In the genomic region with DNA sequence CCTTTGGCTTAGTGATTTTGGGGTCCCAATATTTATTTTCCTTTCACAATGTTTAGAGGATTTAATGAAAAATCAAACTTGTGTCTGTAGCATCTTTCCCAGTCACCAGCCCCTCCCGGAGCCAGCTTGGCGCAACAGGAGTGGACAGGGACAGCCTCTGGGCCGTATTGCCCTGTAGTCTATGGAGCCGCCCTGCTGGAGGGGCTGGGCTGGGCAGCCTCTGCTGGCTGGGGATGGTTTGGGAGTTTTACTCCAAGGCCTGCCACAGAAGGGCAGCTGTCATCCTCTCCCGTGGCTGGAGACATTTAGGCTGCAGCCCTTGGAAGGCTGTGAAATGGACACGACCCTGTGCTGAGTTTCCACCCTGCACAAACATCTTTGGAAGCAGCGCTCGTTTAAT, we compare ENCODE assay signal across 23 cellular contexts.
DNase-seq lines count a peak whose midpoint lies in the region; ATAC-seq and TF ChIP-seq lines count a peak whose summit lies in the region.
"Had no signal": no experiment of that assay in that cellular context is flagged by ENCODE, and none has a peak within 500 bp of the region (broad histone marks: within the 10 kb centered on the region; RNA-seq: fewer than 3 reads in every experiment).

No MANE protein-coding gene starts in this region.

- no peak for TF ChIP-seq POLR2A in prostate gland (IDR thresholded peaks at IDR 0.05)

- intact Hi-C loops in prostate gland (cut with DNase I): no loop called here
- intact Hi-C loops in activated CD4-positive, alpha-beta T cell treated with anti-CD3 and anti-CD28 coated beads for 36 hours (cut with DNase I, micrococcal nuclease): no loop called here

- no peak overlapping the region for H3K4me3 Mint-ChIP-seq in activated CD4-positive, alpha-beta T cell treated with anti-CD3 and anti-CD28 coated beads for 36 hours
- H3K4me3 Mint-ChIP-seq: CD8-positive, alpha-beta T cell had no signal

- no peaks in the 10 kb centered on the region for H3K36me3 ChIP-seq in BLaER1 treated with 17β-estradiol and CSF1 and Interleukin-3, amounts not matched to agents 10 nM and 100 nM
- no peaks in the 10 kb centered on the region for H3K36me3 ChIP-seq in mesenchymal stem cell (ENCODE audit: control insufficient read depth in 1 of 2, insufficient read depth in 2 of 2, low read depth in 1 of 2, low read length in 2 of 2)
- H3K36me3 ChIP-seq in prostate gland: no peaks in the 10 kb centered on the region
- H3K36me3 ChIP-seq: SJCRH30 had no signal

- no peak overlapping the region for H3K27ac Mint-ChIP-seq in activated CD4-positive, alpha-beta T cell treated with anti-CD3 and anti-CD28 coated beads for 36 hours
- H3K27ac Mint-ChIP-seq: CD8-positive, alpha-beta T cell had no signal

- no peak overlapping the region for H2AFZ ChIP-seq in mesenchymal stem cell (ENCODE audit: low read depth, low read length)
- H2AFZ ChIP-seq: PC-9 had no signal

- no peaks in the 10 kb centered on the region for H3K79me1 ChIP-seq in mesenchymal stem cell (replicated peaks; ENCODE audit: low read length, poor library complexity, severe bottlenecking)

- no peak overlapping the region for H3K23ac ChIP-seq in mesenchymal stem cell (ENCODE audit: low read length in 2 of 2)

- CTCF ChIA-PET in activated CD4-positive, alpha-beta T cell treated with anti-CD3 and anti-CD28 coated beads for 36 hours (lab: Charles Lee): interaction anchor here (0.6 kb wide), 2 partner anchors 32 to 463 kb away, joined by 3 read pairs; no protein-coding TSS in a partner anchor

- peaks cover 4% of the 10 kb centered on the region for H3K27me3 Mint-ChIP-seq in activated CD4-positive, alpha-beta T cell treated with anti-CD3 and anti-CD28 coated beads for 36 hours

- no peak for ATAC-seq in activated CD4-positive, alpha-beta T cell treated with anti-CD3 and anti-CD28 coated beads for 36 hours
- ATAC-seq: CD8-positive, alpha-beta T cell; SK-N-SH treated with all-trans-retinoic acid at 6 μM for 48 hours had no signal

- H2BK120ac ChIP-seq in mesenchymal stem cell (ENCODE audit: low read depth, low read length): no peak overlapping the region

- TF ChIP-seq CTCF in GM12872 (IDR thresholded peaks at IDR 0.05; ENCODE audit: insufficient read depth, low read depth, low read length) (0 out of 3 replicates have a peak, but pooled peaks have one; percentile 1), VCaP (conservative IDR thresholded peaks at IDR 0.05) (peak; percentile 13; the same call in 1 of the 2 replicates), prostate gland (IDR thresholded peaks at IDR 0.05) (no peak)

- H3K9me3 ChIP-seq in BLaER1 treated with 17β-estradiol and CSF1 and Interleukin-3, amounts not matched to agents 10 nM and 100 nM (replicated peaks in 1 of 11): peaks cover under 1 to 33% (median 24%) of the 10 kb centered on the region in 11 experiments; a peak in 17 of 22 replicates
- no peaks in the 10 kb centered on the region for H3K9me3 ChIP-seq in mesenchymal stem cell (ENCODE audit: control insufficient read depth, low read length)
- no peaks in the 10 kb centered on the region for H3K9me3 ChIP-seq in prostate gland
- H3K9me3 ChIP-seq: Caco-2 had no signal

- H3K4me1 ChIP-seq in BLaER1 treated with 17β-estradiol and CSF1 and Interleukin-3, amounts not matched to agents 10 nM and 100 nM: peaks cover 14 to 44% (median 28%) of the 10 kb centered on the region in 10 experiments
- H3K4me1 ChIP-seq in mesenchymal stem cell (ENCODE audit: control insufficient read depth, insufficient read depth, low read depth, low read length) (no peaks in the 10 kb centered on the region), prostate gland (replicated peaks) (no peaks in the 10 kb centered on the region)
- H3K4me1 ChIP-seq: Caco-2 had no signal

- 81% methylated on average over 8 of the region's 8 CpGs for WGBS in mesenchymal stem cell
- 92% methylated on average over 8 of the region's 8 CpGs for WGBS in prostate gland

- H3K14ac ChIP-seq in mesenchymal stem cell (ENCODE audit: low read length in 2 of 2): no peak overlapping the region

- H4K20me1 ChIP-seq in BLaER1 treated with 17β-estradiol and CSF1 and Interleukin-3, amounts not matched to agents 10 nM and 100 nM: no peaks in the 10 kb centered on the region

- no peak overlapping the region for H2AK5ac ChIP-seq in mesenchymal stem cell (ENCODE audit: low read length, severe bottlenecking)

- no peaks in the 10 kb centered on the region for H3K4me1 Mint-ChIP-seq in activated CD4-positive, alpha-beta T cell treated with anti-CD3 and anti-CD28 coated beads for 36 hours

- peak overlapping the region; percentile 32 for H4K91ac ChIP-seq in mesenchymal stem cell (ENCODE audit: low read length)

- H3K36me3 Mint-ChIP-seq in activated CD4-positive, alpha-beta T cell treated with anti-CD3 and anti-CD28 coated beads for 36 hours (ENCODE audit: low read depth): no peaks in the 10 kb centered on the region
- H3K36me3 Mint-ChIP-seq: CD8-positive, alpha-beta T cell had no signal

- H3K9ac ChIP-seq in BLaER1 treated with 17β-estradiol and CSF1 and Interleukin-3, amounts not matched to agents 10 nM and 100 nM: peak overlapping the region in 2 of 11 experiments; percentile 15 to 32; a peak in 2 of 22 replicates
- no peak overlapping the region for H3K9ac ChIP-seq in mesenchymal stem cell (ENCODE audit: low read length)

- H2BK5ac ChIP-seq in mesenchymal stem cell (ENCODE audit: low read depth, low read length, poor library complexity, severe bottlenecking): no peak overlapping the region

- H2BK15ac ChIP-seq in mesenchymal stem cell (ENCODE audit: low read depth, poor library complexity, severe bottlenecking): no peak overlapping the region

- H3K4ac ChIP-seq in mesenchymal stem cell (ENCODE audit: low read depth in 1 of 2, low read length in 2 of 2): no peak overlapping the region

- H3K4me2 ChIP-seq in BLaER1 treated with 17β-estradiol and CSF1 and Interleukin-3, amounts not matched to agents 10 nM and 100 nM: peak overlapping the region; percentile 49 to 79 (median 75)
- H3K4me2 ChIP-seq in mesenchymal stem cell (ENCODE audit: low read length, poor library complexity, severe bottlenecking): no peak overlapping the region

- no peak overlapping the region for H2BK12ac ChIP-seq in mesenchymal stem cell (ENCODE audit: low read length in 2 of 2)

- no peaks in the 10 kb centered on the region for H3K27me3 ChIP-seq in BLaER1 treated with 17β-estradiol and CSF1 and Interleukin-3, amounts not matched to agents 10 nM and 100 nM
- peaks cover 0 to 12% of the 10 kb centered on the region in 2 experiments for H3K27me3 ChIP-seq in mesenchymal stem cell (ENCODE audit: control insufficient read depth in 1 of 2, insufficient read depth in 1 of 2, low read length in 2 of 2)
- H3K27me3 ChIP-seq in prostate gland (replicated peaks; ENCODE audit: insufficient read depth): no peaks in the 10 kb centered on the region
- H3K27me3 ChIP-seq: SJCRH30 had no signal

- POLR2A ChIA-PET in activated CD4-positive, alpha-beta T cell treated with anti-CD3 and anti-CD28 coated beads for 36 hours (lab: Charles Lee): interaction anchor here (0.6 kb wide), 1 partner anchor 49 kb away, joined by 3 read pairs; no protein-coding TSS in a partner anchor

- in situ Hi-C loops in G401 (cut with HindIII; ENCODE audit: low sequenced_read_pairs): no loop called here

- no peaks in the 10 kb centered on the region for H3K9me3 Mint-ChIP-seq in activated CD4-positive, alpha-beta T cell treated with anti-CD3 and anti-CD28 coated beads for 36 hours (ENCODE audit: low read depth)
- H3K9me3 Mint-ChIP-seq: CD8-positive, alpha-beta T cell had no signal

- H3K18ac ChIP-seq in mesenchymal stem cell (ENCODE audit: low read depth in 1 of 2, low read length in 2 of 2): no peak overlapping the region

- peak overlapping the region in 8 of 11 experiments; percentile 4 to 57 (median 46); a peak in 14 of 22 replicates for H3K27ac ChIP-seq in BLaER1 treated with 17β-estradiol and CSF1 and Interleukin-3, amounts not matched to agents 10 nM and 100 nM
- H3K27ac ChIP-seq in VCaP: no peak overlapping the region
- H3K27ac ChIP-seq in mesenchymal stem cell (ENCODE audit: low read length, poor library complexity, severe bottlenecking): no peak overlapping the region
- H3K27ac ChIP-seq in prostate gland: no peak overlapping the region
- H3K27ac ChIP-seq: PC-9, SJCRH30 had no signal

- no peak overlapping the region for H4K8ac ChIP-seq in mesenchymal stem cell (ENCODE audit: low read length)

- H3K4me3 ChIP-seq in BLaER1 treated with 17β-estradiol and CSF1 and Interleukin-3, amounts not matched to agents 10 nM and 100 nM: no peak overlapping the region
- no peak overlapping the region for H3K4me3 ChIP-seq in mesenchymal stem cell (ENCODE audit: insufficient read depth in 1 of 2, low read depth in 1 of 2, low read length in 2 of 2)
- H3K4me3 ChIP-seq in prostate gland: no peak overlapping the region
- H3K4me3 ChIP-seq: PC-9, SJCRH30 had no signal

- DNase-seq in mesenchymal stem cell (no peak), prostate gland (ENCODE audit: low spot score) (no peak), G401 (ENCODE audit: low spot score) (no peak)
- no peak for DNase-seq in activated T-cell treated with anti-CD3 and anti-CD28 coated beads, Interleukin-2, amount 50 U/mL, for 48 hours
- DNase-seq in activated CD4-positive, alpha-beta T cell treated with anti-CD3 and anti-CD28 coated beads for 36 hours: no peak
- DNase-seq: Caco-2; CD8-positive, alpha-beta T cell; DMS 273 treated with DMSO at 0.1 percent for 48 hours; GOT3; Kasumi-1; NCI-H1092 treated with DMSO at 0.1 percent for 48 hours; NCI-H1436; NCI-H1930; NCI-H2107; NCI-H524 treated with DMSO at 0.1 percent for 48 hours; NCI-H774; NK-92 treated with Interleukin-12 subunit alpha and Interleukin-12 subunit beta, amount 100 ng/mL, for 24 hours; PC-9; SJCRH30 had no signal

Comparison
In these comparisons a context has a peak if more than half of its experiments do, and no peak if none do; other contexts are left out.
1. H3K27ac ChIP-seq: peak in BLaER1 treated with 17β-estradiol and CSF1 and Interleukin-3, amounts not matched to agents 10 nM and 100 nM (8 of 11); none in VCaP (single experiment), mesenchymal stem cell (single experiment) and prostate gland (0 of 2).
2. CTCF ChIP-seq: peak in GM12872 (single experiment) and VCaP (single experiment); none in prostate gland (0 of 4).